13 cellular contexts compared by ENCODE assay signal in genomic region chr14:59269431-59269830, GRCh38.
DNase-seq lines count a peak whose midpoint lies in the region; ATAC-seq and TF ChIP-seq lines count a peak whose summit lies in the region.
"Had no signal": no experiment of that assay in that cellular context is flagged by ENCODE, and none has a peak within 500 bp of the region (broad histone marks: within the 10 kb centered on the region; RNA-seq: fewer than 3 reads in every experiment).

No MANE protein-coding gene starts in this region.

- peaks cover 29% of the 10 kb centered on the region for H3K36me3 ChIP-seq in left ventricle myocardium inferior

- CTCF ChIA-PET in WTC11 (lab: Charles Lee): no interaction called here

- H3K36me3 Mint-ChIP-seq in WTC11 (peaks cover 4% of the 10 kb centered on the region), nephron progenitor cell (ENCODE audit: low read depth) (peaks cover 49% of the 10 kb centered on the region)

- 72% methylated on average over 3 of the region's 3 CpGs for WGBS in right cardiac atrium

- H3K4me3 Mint-ChIP-seq in WTC11 (no peak overlapping the region), nephron progenitor cell (peak overlapping the region; percentile 31)
- H3K4me3 Mint-ChIP-seq: CD8-positive, alpha-beta T cell; H9 had no signal

- H3K4me1 Mint-ChIP-seq in WTC11 (peaks cover 13% of the 10 kb centered on the region), nephron progenitor cell (peaks cover 33% of the 10 kb centered on the region)

- peak in 1 of 2 donors; percentile 24 for ATAC-seq in right cardiac atrium
- no peak for ATAC-seq in WTC11
- no peak for ATAC-seq in GM21367 (IDR thresholded peaks at IDR 0.05; ENCODE audit: unreplicated experiment)
- ATAC-seq: CD8-positive, alpha-beta T cell had no signal

- intact Hi-C loops in right cardiac atrium (cut with DNase I): no loop called here
- intact Hi-C loops in left ventricle myocardium inferior (cut with micrococcal nuclease): no loop called here

- no peak for TF ChIP-seq CTCF in left ventricle myocardium inferior (IDR thresholded peaks at IDR 0.05; ENCODE audit: borderline replicate concordance)
- TF ChIP-seq CTCF in WTC11 (IDR thresholded peaks at IDR 0.05): no peak
- no peak for TF ChIP-seq CTCF in nephron progenitor cell (IDR thresholded peaks at IDR 0.05)

- H3K27me3 Mint-ChIP-seq in WTC11 (ENCODE audit: low read depth) (no peaks in the 10 kb centered on the region), nephron progenitor cell (ENCODE audit: low read depth, poor library complexity) (peaks cover 3% of the 10 kb centered on the region)

- H3K27me3 ChIP-seq in right cardiac atrium (ENCODE audit: control insufficient read depth, insufficient read depth) (no peaks in the 10 kb centered on the region), left ventricle myocardium inferior (ENCODE audit: low read depth) (no peaks in the 10 kb centered on the region)

- peaks cover 16% of the 10 kb centered on the region for H3K4me1 ChIP-seq in right cardiac atrium (ENCODE audit: control insufficient read depth, insufficient read depth, low read length)
- peaks cover 53% of the 10 kb centered on the region for H3K4me1 ChIP-seq in left ventricle myocardium inferior

- peak overlapping the region; percentile 30 for H3K27ac ChIP-seq in right cardiac atrium (ENCODE audit: low read length)
- no peak overlapping the region for H3K27ac ChIP-seq in left ventricle myocardium inferior (replicated peaks)
- H3K27ac ChIP-seq: BLaER1 treated with 17β-estradiol and CSF1 and Interleukin-3, amounts not matched to agents 10 nM and 100 nM; GM23248 had no signal

- H3K9me3 ChIP-seq in right cardiac atrium (ENCODE audit: control insufficient read depth, low read length) (no peaks in the 10 kb centered on the region), left ventricle myocardium inferior (replicated peaks) (no peaks in the 10 kb centered on the region)

- DNase-seq in right cardiac atrium: no peak
- DNase-seq in left ventricle myocardium inferior: no peak
- DNase-seq in WTC11 (ENCODE audit: low spot score): no peak
- no peak for DNase-seq in nephron progenitor cell
- no peak for DNase-seq in NCI-H774 (lab: John Stamatoyannopoulos, UW)
- DNase-seq in amniotic stem cell (lab: John Stamatoyannopoulos, UW): no peak
- DNase-seq: 8988T; CD8-positive, alpha-beta T cell; COR-L47; GM23248; H9 had no signal

- H3K27ac Mint-ChIP-seq in WTC11 (peak overlapping the region; percentile 82), nephron progenitor cell (peak overlapping the region; percentile 95)
- H3K27ac Mint-ChIP-seq: CD8-positive, alpha-beta T cell had no signal

- H3K9me3 Mint-ChIP-seq in WTC11: no peaks in the 10 kb centered on the region
- peaks cover 8% of the 10 kb centered on the region for H3K9me3 Mint-ChIP-seq in nephron progenitor cell
- H3K9me3 Mint-ChIP-seq: CD8-positive, alpha-beta T cell; H9 had no signal

- POLR2A ChIA-PET in WTC11 (lab: Charles Lee): interaction anchor here (0.5 kb wide), 1 partner anchor 394 kb away, joined by 3 read pairs; no protein-coding TSS in a partner anchor

- H3K4me3 ChIP-seq in right cardiac atrium (ENCODE audit: low read length): no peak overlapping the region
- H3K4me3 ChIP-seq in left ventricle myocardium inferior: no peak overlapping the region
- H3K4me3 ChIP-seq: BLaER1 treated with 17β-estradiol and CSF1 and Interleukin-3, amounts not matched to agents 10 nM and 100 nM; GM23248 had no signal

TF ChIP-seq in WTC11, 78 proteins besides CTCF, POLR2A, EP300 and RAD21:
- TF ChIP-seq PREB (CRISPR knock-in tag; IDR thresholded peaks at IDR 0.05; ENCODE audit: borderline replicate concordance): no peak
- no peak for TF ChIP-seq ZNF423 (CRISPR knock-in tag; IDR thresholded peaks at IDR 0.05)
- no peak for TF ChIP-seq SP1 (CRISPR knock-in tag; conservative IDR thresholded peaks at IDR 0.05)
- no peak for TF ChIP-seq KAT7 (CRISPR knock-in tag; IDR thresholded peaks at IDR 0.05; ENCODE audit: borderline replicate concordance)
- TF ChIP-seq NR3C1 (CRISPR knock-in tag; conservative IDR thresholded peaks at IDR 0.05; ENCODE audit: low read depth): no peak
- no peak for TF ChIP-seq ELF4 (CRISPR knock-in tag; IDR thresholded peaks at IDR 0.05; ENCODE audit: low read depth)
- TF ChIP-seq ESRRA (CRISPR knock-in tag; IDR thresholded peaks at IDR 0.05; ENCODE audit: borderline replicate concordance): no peak
- no peak for TF ChIP-seq GTF2I (CRISPR knock-in tag; conservative IDR thresholded peaks at IDR 0.05)
- TF ChIP-seq IRF2 (CRISPR knock-in tag; IDR thresholded peaks at IDR 0.05; ENCODE audit: borderline replicate concordance, low read depth): no peak
- TF ChIP-seq USF1 (CRISPR knock-in tag; IDR thresholded peaks at IDR 0.05): no peak
- no peak for TF ChIP-seq TEAD4 (CRISPR knock-in tag; IDR thresholded peaks at IDR 0.05)
- TF ChIP-seq TP53 (CRISPR knock-in tag; IDR thresholded peaks at IDR 0.05): no peak
- no peak for TF ChIP-seq PRDM15 (CRISPR knock-in tag; IDR thresholded peaks at IDR 0.05)
- TF ChIP-seq ATF1 (CRISPR knock-in tag; IDR thresholded peaks at IDR 0.05): no peak
- no peak for TF ChIP-seq CREB1 (CRISPR knock-in tag; IDR thresholded peaks at IDR 0.05)
- no peak for TF ChIP-seq ZNF396 (CRISPR knock-in tag; IDR thresholded peaks at IDR 0.05; ENCODE audit: borderline replicate concordance)
- no peak for TF ChIP-seq E2F5 (CRISPR knock-in tag; IDR thresholded peaks at IDR 0.05)
